In the genomic region with DNA sequence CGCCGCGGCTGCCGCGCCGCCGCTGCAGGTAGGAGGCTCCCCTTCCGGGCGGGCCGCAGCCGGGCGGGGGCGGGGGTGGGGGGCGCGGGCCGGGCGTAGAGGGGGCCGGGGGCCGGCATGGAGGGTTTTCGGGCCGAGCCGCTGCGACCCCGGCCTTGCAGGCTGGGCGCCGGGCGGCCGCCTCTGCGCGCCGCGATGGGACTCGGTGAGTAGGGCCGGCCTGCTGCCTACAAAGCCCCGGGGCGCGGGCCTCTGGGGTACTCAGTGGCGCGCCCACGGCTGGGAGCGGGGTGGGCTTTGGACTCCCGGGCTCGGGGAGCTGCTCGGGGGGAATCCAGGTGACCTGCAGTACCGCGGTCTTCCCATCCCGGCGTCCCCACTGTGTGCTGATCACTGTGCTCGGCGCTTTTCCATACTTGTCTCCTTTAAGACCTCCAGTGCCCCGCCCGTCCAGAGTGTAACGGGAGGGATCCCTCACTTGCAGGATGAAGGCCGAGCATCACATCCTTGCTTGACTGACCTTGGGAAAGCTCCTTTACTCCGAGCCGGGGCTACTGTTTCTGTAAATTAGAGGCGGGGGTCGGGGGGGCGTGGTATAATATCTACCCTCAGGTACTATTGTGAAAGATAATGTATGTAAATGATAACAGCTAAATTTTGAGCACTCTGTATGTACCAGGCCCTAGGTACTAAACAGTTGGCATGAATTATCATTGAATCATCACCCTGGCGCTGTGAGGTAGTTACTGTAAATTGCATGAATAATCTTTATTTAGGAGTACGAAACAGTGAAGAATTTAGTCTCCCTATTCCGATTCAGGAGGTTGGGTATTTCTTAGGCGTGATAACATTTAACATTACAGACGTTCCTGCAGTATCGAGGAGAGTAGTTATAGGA, we compare ENCODE assay signal across 1 cellular context.
TF ChIP-seq lines count a peak whose summit lies in the region.

No MANE protein-coding gene starts in this region.

TF ChIP-seq in HepG2, 621 proteins besides CTCF, POLR2A, EP300 and RAD21 (continued from another document and continues in another):
- TF ChIP-seq, protein P1, sequence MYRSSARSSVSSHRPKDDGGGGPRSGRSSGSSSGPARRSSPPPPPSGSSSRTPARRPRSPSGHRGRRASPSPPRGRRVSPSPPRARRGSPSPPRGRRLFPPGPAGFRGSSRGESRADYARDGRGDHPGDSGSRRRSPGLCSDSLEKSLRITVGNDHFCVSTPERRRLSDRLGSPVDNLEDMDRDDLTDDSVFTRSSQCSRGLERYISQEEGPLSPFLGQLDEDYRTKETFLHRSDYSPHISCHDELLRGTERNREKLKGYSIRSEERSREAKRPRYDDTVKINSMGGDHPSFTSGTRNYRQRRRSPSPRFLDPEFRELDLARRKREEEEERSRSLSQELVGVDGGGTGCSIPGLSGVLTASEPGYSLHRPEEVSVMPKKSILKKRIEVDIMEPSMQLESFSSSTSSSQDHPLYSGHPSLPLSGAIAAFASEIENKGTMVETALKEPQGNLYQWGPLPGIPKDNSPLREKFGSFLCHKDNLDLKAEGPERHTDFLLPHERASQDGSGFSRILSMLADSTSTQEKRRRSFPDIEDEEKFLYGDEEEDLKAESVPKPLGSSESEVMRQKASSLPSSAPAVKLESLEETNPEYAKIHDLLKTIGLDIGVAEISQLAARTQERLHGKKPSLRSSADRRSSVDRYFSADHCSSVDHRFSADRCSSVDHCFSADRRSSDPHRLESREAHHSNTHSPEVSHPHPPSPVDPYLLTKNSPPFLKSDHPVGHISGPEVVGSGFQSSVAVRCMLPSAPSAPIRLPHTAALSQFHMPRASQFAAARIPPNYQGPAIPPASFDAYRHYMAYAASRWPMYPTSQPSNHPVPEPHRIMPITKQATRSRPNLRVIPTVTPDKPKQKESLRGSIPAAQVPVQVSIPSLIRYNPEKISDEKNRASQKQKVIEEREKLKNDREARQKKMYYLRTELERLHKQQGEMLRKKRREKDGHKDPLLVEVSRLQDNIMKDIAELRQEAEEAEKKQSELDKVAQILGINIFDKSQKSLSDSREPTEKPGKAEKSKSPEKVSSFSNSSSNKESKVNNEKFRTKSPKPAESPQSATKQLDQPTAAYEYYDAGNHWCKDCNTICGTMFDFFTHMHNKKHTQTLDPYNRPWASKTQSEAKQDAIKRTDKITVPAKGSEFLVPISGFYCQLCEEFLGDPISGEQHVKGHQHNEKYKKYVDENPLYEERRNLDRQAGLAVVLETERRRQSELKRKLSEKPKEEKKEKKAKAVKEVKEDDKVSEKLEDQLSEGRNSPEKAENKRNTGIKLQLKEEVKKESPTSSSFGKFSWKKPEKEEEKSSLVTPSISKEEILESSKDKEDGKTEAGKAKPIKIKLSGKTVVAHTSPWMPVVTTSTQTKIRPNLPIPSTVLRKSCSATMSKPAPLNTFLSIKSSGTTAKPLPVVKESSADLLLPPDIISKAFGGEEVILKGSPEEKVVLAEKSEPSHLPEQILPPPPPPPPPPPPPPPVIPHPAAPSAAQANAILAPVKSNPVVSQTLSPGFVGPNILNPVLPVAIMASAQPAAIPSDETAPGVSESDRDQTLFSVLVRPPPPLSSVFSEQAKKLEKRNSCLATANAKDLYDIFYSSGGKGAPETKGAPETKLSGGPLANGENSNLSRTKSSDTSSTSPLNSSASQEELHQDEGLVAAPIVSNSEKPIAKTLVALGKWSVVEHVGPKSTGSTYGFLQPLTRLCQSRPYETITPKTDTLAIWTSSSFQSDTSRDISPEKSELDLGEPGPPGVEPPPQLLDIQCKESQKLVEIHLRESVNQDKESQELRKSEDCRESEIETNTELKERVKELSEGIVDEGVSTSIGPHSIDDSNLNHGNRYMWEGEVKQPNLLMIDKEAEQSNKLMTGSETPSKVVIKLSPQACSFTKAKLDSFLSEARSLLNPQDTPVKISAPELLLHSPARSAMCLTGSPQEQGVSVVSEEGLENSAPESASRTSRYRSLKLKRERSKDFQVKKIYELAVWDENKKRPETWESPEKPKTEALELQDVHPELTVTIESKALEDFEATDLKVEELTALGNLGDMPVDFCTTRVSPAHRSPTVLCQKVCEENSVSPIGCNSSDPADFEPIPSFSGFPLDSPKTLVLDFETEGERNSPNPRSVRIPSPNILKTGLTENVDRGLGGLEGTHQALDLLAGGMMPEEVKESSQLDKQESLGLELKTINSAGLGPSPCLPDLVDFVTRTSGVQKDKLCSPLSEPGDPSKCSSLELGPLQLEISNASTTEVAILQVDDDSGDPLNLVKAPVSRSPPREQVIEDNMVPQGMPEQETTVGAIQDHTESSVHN (CRISPR knock-in tag; IDR thresholded peaks at IDR 0.05), result no peak
- TF ChIP-seq ERF (CRISPR knock-in tag; IDR thresholded peaks at IDR 0.05), result no peak
- TF ChIP-seq SALL1 (CRISPR knock-in tag; IDR thresholded peaks at IDR 0.05), result peak; percentile 35; the same call in 1 of the 2 replicates
- no peak for TF ChIP-seq PRDM10 (CRISPR knock-in tag; IDR thresholded peaks at IDR 0.05; ENCODE audit: low read depth)
- no peak for TF ChIP-seq NFRKB (IDR thresholded peaks at IDR 0.05)
- peak; percentile 71 for TF ChIP-seq ZFY (CRISPR knock-in tag; IDR thresholded peaks at IDR 0.05)
- no peak for TF ChIP-seq CEBPB (IDR thresholded peaks at IDR 0.05; ENCODE audit: borderline replicate concordance, low read depth, low read length)
- TF ChIP-seq SOX6 (IDR thresholded peaks at IDR 0.05), result no peak
- no peak for TF ChIP-seq SOX6 (CRISPR knock-in tag; IDR thresholded peaks at IDR 0.05)
- TF ChIP-seq, protein P2, sequence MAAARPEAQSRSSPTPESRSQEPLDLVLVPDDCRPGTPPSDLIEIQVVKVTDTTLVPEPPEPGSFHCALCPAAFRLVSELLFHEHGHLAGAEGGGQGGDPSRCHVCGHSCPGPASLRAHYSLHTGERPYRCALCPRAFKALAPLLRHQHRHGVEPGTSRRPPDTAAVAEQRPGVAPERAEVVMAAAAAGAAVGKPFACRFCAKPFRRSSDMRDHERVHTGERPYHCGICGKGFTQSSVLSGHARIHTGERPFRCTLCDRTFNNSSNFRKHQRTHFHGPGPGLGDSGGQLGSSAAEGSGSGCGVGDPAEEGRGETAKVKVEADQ (CRISPR knock-in tag; IDR thresholded peaks at IDR 0.05; ENCODE audit: borderline replicate concordance), result no peak
- TF ChIP-seq, protein P3, sequence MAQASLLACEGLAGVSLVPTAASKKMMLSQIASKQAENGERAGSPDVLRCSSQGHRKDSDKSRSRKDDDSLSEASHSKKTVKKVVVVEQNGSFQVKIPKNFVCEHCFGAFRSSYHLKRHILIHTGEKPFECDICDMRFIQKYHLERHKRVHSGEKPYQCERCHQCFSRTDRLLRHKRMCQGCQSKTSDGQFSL (CRISPR knock-in tag; IDR thresholded peaks at IDR 0.05), result no peak
- TF ChIP-seq KLF12 (CRISPR knock-in tag; IDR thresholded peaks at IDR 0.05; ENCODE audit: borderline replicate concordance), result no peak
- no peak for TF ChIP-seq CHCHD3 (CRISPR knock-in tag; IDR thresholded peaks at IDR 0.05)
- TF ChIP-seq, protein P4, sequence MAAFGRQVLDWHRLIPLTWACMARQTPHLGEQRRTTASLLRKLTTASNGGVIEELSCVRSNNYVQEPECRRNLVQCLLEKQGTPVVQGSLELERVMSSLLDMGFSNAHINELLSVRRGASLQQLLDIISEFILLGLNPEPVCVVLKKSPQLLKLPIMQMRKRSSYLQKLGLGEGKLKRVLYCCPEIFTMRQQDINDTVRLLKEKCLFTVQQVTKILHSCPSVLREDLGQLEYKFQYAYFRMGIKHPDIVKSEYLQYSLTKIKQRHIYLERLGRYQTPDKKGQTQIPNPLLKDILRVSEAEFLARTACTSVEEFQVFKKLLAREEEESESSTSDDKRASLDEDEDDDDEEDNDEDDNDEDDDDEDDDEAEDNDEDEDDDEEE (CRISPR knock-in tag; IDR thresholded peaks at IDR 0.05), result no peak
- TF ChIP-seq GABPB1 (CRISPR knock-in tag; IDR thresholded peaks at IDR 0.05), result peak; percentile 33; the same call in 1 of the 2 replicates
- TF ChIP-seq ZNF234 (CRISPR knock-in tag; conservative IDR thresholded peaks at IDR 0.05), result no peak
- no peak for TF ChIP-seq ZNF142 (CRISPR knock-in tag; IDR thresholded peaks at IDR 0.05)
- TF ChIP-seq, protein P5, sequence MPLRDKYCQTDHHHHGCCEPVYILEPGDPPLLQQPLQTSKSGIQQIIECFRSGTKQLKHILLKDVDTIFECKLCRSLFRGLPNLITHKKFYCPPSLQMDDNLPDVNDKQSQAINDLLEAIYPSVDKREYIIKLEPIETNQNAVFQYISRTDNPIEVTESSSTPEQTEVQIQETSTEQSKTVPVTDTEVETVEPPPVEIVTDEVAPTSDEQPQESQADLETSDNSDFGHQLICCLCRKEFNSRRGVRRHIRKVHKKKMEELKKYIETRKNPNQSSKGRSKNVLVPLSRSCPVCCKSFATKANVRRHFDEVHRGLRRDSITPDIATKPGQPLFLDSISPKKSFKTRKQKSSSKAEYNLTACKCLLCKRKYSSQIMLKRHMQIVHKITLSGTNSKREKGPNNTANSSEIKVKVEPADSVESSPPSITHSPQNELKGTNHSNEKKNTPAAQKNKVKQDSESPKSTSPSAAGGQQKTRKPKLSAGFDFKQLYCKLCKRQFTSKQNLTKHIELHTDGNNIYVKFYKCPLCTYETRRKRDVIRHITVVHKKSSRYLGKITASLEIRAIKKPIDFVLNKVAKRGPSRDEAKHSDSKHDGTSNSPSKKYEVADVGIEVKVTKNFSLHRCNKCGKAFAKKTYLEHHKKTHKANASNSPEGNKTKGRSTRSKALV (CRISPR knock-in tag; IDR thresholded peaks at IDR 0.05), result no peak
- TF ChIP-seq ZNF724P (CRISPR knock-in tag; IDR thresholded peaks at IDR 0.05; ENCODE audit: borderline replicate concordance), result no peak
- no peak for TF ChIP-seq NR1H2 (CRISPR knock-in tag; IDR thresholded peaks at IDR 0.05; ENCODE audit: borderline replicate concordance, low read depth)
- no peak for TF ChIP-seq GABPA (IDR thresholded peaks at IDR 0.05; ENCODE audit: low read depth, low read length)
- no peak for TF ChIP-seq GABPA (CRISPR knock-in tag; IDR thresholded peaks at IDR 0.05; ENCODE audit: low read depth)
- TF ChIP-seq ETV5 (CRISPR knock-in tag; IDR thresholded peaks at IDR 0.05; ENCODE audit: borderline replicate concordance), result no peak
- 0 out of 2 replicates have a peak, but pooled peaks have one; percentile 32 for TF ChIP-seq RXRA (CRISPR knock-in tag; IDR thresholded peaks at IDR 0.05)
- no peak for TF ChIP-seq ZNF782 (CRISPR knock-in tag; IDR thresholded peaks at IDR 0.05; ENCODE audit: borderline replicate concordance)
- TF ChIP-seq FOXK1 (CRISPR knock-in tag; IDR thresholded peaks at IDR 0.05; ENCODE audit: borderline replicate concordance, low read depth), result no peak
- TF ChIP-seq MTA1 (CRISPR knock-in tag; IDR thresholded peaks at IDR 0.05; ENCODE audit: borderline replicate concordance), result no peak
